In genomic region chr18:48821251-48821590, GRCh38 we compare ENCODE assay signal across 13 cellular contexts.
A peak's percentile ranks its signal among the peaks of the same experiment; 100 is the strongest.
DNase-seq lines count a peak whose midpoint lies in the region; ATAC-seq, FAIRE-seq and TF ChIP-seq lines count a peak whose summit lies in the region.
"Had no signal": no experiment of that assay in that cellular context is flagged by ENCODE, and none has a peak within 500 bp of the region (broad histone marks: within the 10 kb centered on the region; RNA-seq: fewer than 3 reads in every experiment).

No MANE protein-coding gene starts in this region.

- TF ChIP-seq RAD21 in K562 (CRISPR knock-in tag; conservative IDR thresholded peaks at IDR 0.05 in 1 of 2, IDR thresholded peaks at IDR 0.05 in 1 of 2) = no peak

- TF ChIP-seq CTCF in K562 (IDR thresholded peaks at IDR 0.05 in 2 of 3, conservative IDR thresholded peaks at IDR 0.05 in 1 of 3; ENCODE audit: insufficient read depth in 2 of 3, low read depth in 1 of 3, low read length in 3 of 3) (no peak), type B pancreatic cell (conservative IDR thresholded peaks at IDR 0.05) (no peak), GM13976 (IDR thresholded peaks at IDR 0.05; ENCODE audit: borderline replicate concordance, control extremely low read depth, extremely low read depth, insufficient read depth, missing control alignments) (no peak)

- FAIRE-seq in K562 (lab: Jason Lieb, UNC) = no peak
- FAIRE-seq: endothelial cell of umbilical vein had no signal

- H3K27ac Mint-ChIP-seq in stimulated activated naive CD8-positive, alpha-beta T cell treated with anti-CD3 and anti-CD28 coated beads, Interleukin-15, Interleukin-2, amounts not matched to agents 100 ng/mL and 50 ng/mL, for 24 hours = peak overlapping the region; percentile 78
- H3K27ac Mint-ChIP-seq in type B pancreatic cell = no peak overlapping the region

- CTCF ChIA-PET in K562 (lab: Yijun Ruan, JAX; ENCODE audit: low intra/inter-chr PET ratio) = no interaction called here

- no peaks in the 10 kb centered on the region for H3K79me2 ChIP-seq in K562 (ENCODE audit: control insufficient read depth, insufficient read depth, low read length)

- H3K9me3 Mint-ChIP-seq in stimulated activated naive CD8-positive, alpha-beta T cell treated with anti-CD3 and anti-CD28 coated beads, Interleukin-15, Interleukin-2, amounts not matched to agents 100 ng/mL and 50 ng/mL, for 24 hours = peaks cover 5% of the 10 kb centered on the region
- peaks cover 15% of the 10 kb centered on the region for H3K9me3 Mint-ChIP-seq in type B pancreatic cell

- no peak for TF ChIP-seq POLR2A in K562 (conservative IDR thresholded peaks at IDR 0.05)

- TF ChIP-seq EP300 in K562 (IDR thresholded peaks at IDR 0.05; ENCODE audit: low read length) = no peak

- 53% methylated on average over 2 of the region's 5 CpGs for WGBS in K562 (ENCODE audit: insufficient coverage, low coverage, missing lambda C conversion rate)

- POLR2A ChIA-PET in K562 (lab: Yijun Ruan, JAX) = no interaction called here

- H3K4me1 Mint-ChIP-seq in stimulated activated naive CD8-positive, alpha-beta T cell treated with anti-CD3 and anti-CD28 coated beads, Interleukin-15, Interleukin-2, amounts not matched to agents 100 ng/mL and 50 ng/mL, for 24 hours (ENCODE audit: low read depth) = peaks cover 31% of the 10 kb centered on the region
- peaks cover 40% of the 10 kb centered on the region for H3K4me1 Mint-ChIP-seq in type B pancreatic cell (ENCODE audit: unreplicated experiment)

- intact Hi-C loops in K562 (cut with micrococcal nuclease) = no loop called here

- DNase-seq in stimulated activated naive CD8-positive, alpha-beta T cell treated with anti-CD3 and anti-CD28 coated beads, Interleukin-15, Interleukin-2, amounts not matched to agents 100 U/mL and 50 U/mL, for 24 hours = no peak
- DNase-seq in K562 (ENCODE audit: extremely low read depth in 1 of 4, low spot score in 3 of 4) (no peak), type B pancreatic cell (ENCODE audit: extremely low spot score, unreplicated experiment) (peak; percentile 49), GM13976 (ENCODE audit: low spot score) (no peak)
- DNase-seq in stimulated activated CD4-positive, alpha-beta T cell treated with anti-CD3 and anti-CD28 coated beads, Interleukin-4, amount 100 ng/mL, for 4 hours = no peak
- DNase-seq: GM23248, heart right ventricle, KG1, T1000 had no signal

- H3K27me3 Mint-ChIP-seq in stimulated activated naive CD8-positive, alpha-beta T cell treated with anti-CD3 and anti-CD28 coated beads, Interleukin-15, Interleukin-2, amounts not matched to agents 100 ng/mL and 50 ng/mL, for 24 hours = no peaks in the 10 kb centered on the region
- no peaks in the 10 kb centered on the region for H3K27me3 Mint-ChIP-seq in type B pancreatic cell

- peaks cover 12% of the 10 kb centered on the region for H3K36me3 Mint-ChIP-seq in stimulated activated naive CD8-positive, alpha-beta T cell treated with anti-CD3 and anti-CD28 coated beads, Interleukin-15, Interleukin-2, amounts not matched to agents 100 ng/mL and 50 ng/mL, for 24 hours (ENCODE audit: low read depth)
- peaks cover 35% of the 10 kb centered on the region for H3K36me3 Mint-ChIP-seq in type B pancreatic cell

- H3K27ac ChIP-seq in K562 (ENCODE audit: extremely low read depth, low read depth, low read length) = no peak overlapping the region
- H3K27ac ChIP-seq: GM23248, heart right ventricle had no signal

- in situ Hi-C loops in K562 (cut with MboI) = no loop called here
- in situ Hi-C loops in GM13976 (cut with MboI; ENCODE audit: low sequenced_read_pairs, unreplicated experiment) = no loop called here

- no TSS peak for BruUV-seq in K562 (replicated peaks; lab: Mats Ljungman, UMichigan)

- no peak overlapping the region for H3K4me3 ChIP-seq in K562
- H3K4me3 ChIP-seq: GM23248, heart right ventricle had no signal

- no peaks in the 10 kb centered on the region for H3K9me1 ChIP-seq in K562 (ENCODE audit: control insufficient read depth, insufficient read depth, low read length)

- peak overlapping the region; percentile 4 for H3K4me3 Mint-ChIP-seq in stimulated activated naive CD8-positive, alpha-beta T cell treated with anti-CD3 and anti-CD28 coated beads, Interleukin-15, Interleukin-2, amounts not matched to agents 100 ng/mL and 50 ng/mL, for 24 hours
- H3K4me3 Mint-ChIP-seq in type B pancreatic cell = no peak overlapping the region

- H3K27me3 ChIP-seq in K562 (ENCODE audit: control insufficient read depth in 2 of 2, insufficient read depth in 2 of 2, low read length in 2 of 2) = no peaks in the 10 kb centered on the region
- H3K27me3 ChIP-seq: heart right ventricle had no signal

- H3K36me3 ChIP-seq in K562 (ENCODE audit: control insufficient read depth, insufficient read depth, low read length) = no peaks in the 10 kb centered on the region

- no peaks in the 10 kb centered on the region for H4K20me1 ChIP-seq in K562 (replicated peaks; ENCODE audit: control insufficient read depth, insufficient read depth, low read length)

- H3K4me1 ChIP-seq in K562 (replicated peaks in 1 of 2; ENCODE audit: control insufficient read depth in 2 of 2, insufficient read depth in 2 of 2, low read length in 2 of 2) = no peaks in the 10 kb centered on the region; a peak in 2 of 5 replicates

- no peak overlapping the region for H3K9ac ChIP-seq in K562 (ENCODE audit: insufficient read depth in 1 of 2, low read depth in 2 of 2, low read length in 2 of 2)
- H3K9ac ChIP-seq: GM23248 had no signal

- no peak overlapping the region for H2AFZ ChIP-seq in K562 (ENCODE audit: low read depth, low read length)
- H2AFZ ChIP-seq: GM23248 had no signal

- H3K9me3 ChIP-seq in K562 (replicated peaks; ENCODE audit: control insufficient read depth, insufficient read depth, low read depth, low read length) = no peaks in the 10 kb centered on the region

- ATAC-seq in stimulated activated naive CD8-positive, alpha-beta T cell treated with anti-CD3 and anti-CD28 coated beads, Interleukin-15, Interleukin-2, amounts not matched to agents 100 U/mL and 50 U/mL, for 24 hours = no peak
- ATAC-seq in HG03159 (IDR thresholded peaks at IDR 0.05; ENCODE audit: unreplicated experiment) (peak; percentile 2), K562 (no peak), esophagus mucosa (no peak)
- ATAC-seq: heart right ventricle had no signal

- H3K4me2 ChIP-seq in K562 (ENCODE audit: insufficient read depth, low read length) = no peak overlapping the region

TF ChIP-seq in K562, 482 proteins besides CTCF, POLR2A, EP300 and RAD21:
- TF ChIP-seq ZFP36 (IDR thresholded peaks at IDR 0.05; ENCODE audit: low read depth, low read length, partially characterized antibody) (peak; percentile 43), TCF7L2 (IDR thresholded peaks at IDR 0.05; ENCODE audit: low read depth, low read length) (no peak), RBM25 (IDR thresholded peaks at IDR 0.05; ENCODE audit: low read depth, low read length, severe bottlenecking) (peak; percentile 25)
